ENCODE assay signal across 20 cellular contexts in genomic region chr1:64517640-64518039, GRCh38.
"Had no signal": no experiment of that assay in that cellular context is flagged by ENCODE, and none has a peak within 500 bp of the region (broad histone marks: within the 10 kb centered on the region; RNA-seq: fewer than 3 reads in every experiment).

No MANE protein-coding gene starts in this region.

- H3K27ac Mint-ChIP-seq: activated naive CD8-positive, alpha-beta T cell; activated T-cell treated with anti-CD3 and anti-CD28 coated beads, Interleukin-2, amount 50 U/mL, for 24 hours; T-helper 2 cell treated with Interferon-gamma antibody and Interleukin-4, amounts not matched to agents 5 μg/mL and 100 μg/mL, for 36 hours had no signal

- H3K9me3 Mint-ChIP-seq: activated T-cell treated with anti-CD3 and anti-CD28 coated beads, Interleukin-2, amount 50 U/mL, for 24 hours; T-helper 2 cell treated with Interferon-gamma antibody and Interleukin-4, amounts not matched to agents 5 μg/mL and 100 μg/mL, for 36 hours had no signal

- H3K36me3 Mint-ChIP-seq: activated naive CD8-positive, alpha-beta T cell had no signal

- H3K27me3 Mint-ChIP-seq: activated naive CD8-positive, alpha-beta T cell; activated T-cell treated with anti-CD3 and anti-CD28 coated beads, Interleukin-2, amount 50 U/mL, for 24 hours had no signal

- H3K4me3 ChIP-seq: prostate gland, sigmoid colon, testis had no signal

- H3K4me1 ChIP-seq: prostate gland had no signal

- H3K4me3 Mint-ChIP-seq: activated naive CD8-positive, alpha-beta T cell; activated T-cell treated with anti-CD3 and anti-CD28 coated beads, Interleukin-2, amount 50 U/mL, for 24 hours; T-helper 2 cell treated with Interferon-gamma antibody and Interleukin-4, amounts not matched to agents 5 μg/mL and 100 μg/mL, for 36 hours had no signal

- H3K9me3 ChIP-seq: prostate gland, sigmoid colon, testis had no signal

- H3K36me3 ChIP-seq: prostate gland, sigmoid colon had no signal

- ATAC-seq: stimulated activated naive CD8-positive, alpha-beta T cell treated with anti-CD3 and anti-CD28 coated beads, Interleukin-15, Interleukin-2, amounts not matched to agents 100 U/mL and 50 U/mL, for 24 hours had no signal

- H3K27me3 ChIP-seq: sigmoid colon, testis had no signal

- FAIRE-seq: colon had no signal

- H3K27ac ChIP-seq: prostate gland, sigmoid colon, testis had no signal

- DNase-seq: activated CD4-positive, alpha-beta T cell treated with anti-CD3 and anti-CD28 coated beads, Interleukin-2, amount 50 U/mL, for 4 hours; activated CD4-positive, CD25-positive, alpha-beta regulatory T cell treated with anti-CD3 and anti-CD28 coated beads, Interleukin-2, amount 50 U/mL, for 72 hours; activated effector memory CD4-positive, alpha-beta T cell treated with Interleukin-2 at 50 U/mL for 16 hours; activated T-cell treated with anti-CD3 and anti-CD28 coated beads, Interleukin-2, amount 50 U/mL, for 24 hours; amygdala; effector memory CD4-positive, alpha-beta T cell; erythroblast; hypothalamus; midbrain; sigmoid colon; stimulated activated CD4-positive, alpha-beta T cell treated with anti-CD3 and anti-CD28 coated beads, Interleukin-12 subunit alpha, Interleukin-12 subunit beta, amount 100 ng/mL, for 4 hours; stimulated activated CD4-positive, alpha-beta T cell treated with anti-CD3 and anti-CD28 coated beads, Interleukin-2, amount 100 ng/mL, for 48 hours; stimulated activated CD8-positive, alpha-beta memory T cell treated with anti-CD3 and anti-CD28 coated beads, Interleukin-4, amount 100 ng/mL, for 48 hours; stimulated activated naive CD8-positive, alpha-beta T cell treated with anti-CD3 and anti-CD28 coated beads, Interleukin-15, Interleukin-2, amounts not matched to agents 100 U/mL and 50 U/mL, for 24 hours; SW 1271; testis had no signal
